In the genomic region with DNA sequence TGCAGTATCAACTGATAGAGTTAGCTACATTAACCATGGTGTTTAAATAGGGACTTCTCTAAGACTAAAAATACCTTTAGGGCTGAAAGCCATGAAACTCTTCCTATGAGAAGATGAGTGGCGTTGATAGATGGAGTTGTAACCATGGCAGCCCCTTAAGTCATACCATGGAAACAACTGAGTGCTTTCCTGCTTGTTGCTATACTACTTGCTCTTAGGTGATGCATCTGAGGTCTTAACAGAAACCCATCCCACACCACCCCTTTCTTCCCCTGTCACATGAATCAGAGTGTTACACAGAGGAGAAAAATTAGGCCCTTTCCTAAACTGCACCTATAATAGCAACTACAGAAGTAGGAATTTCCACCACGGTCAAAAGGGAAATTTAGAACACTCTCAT, we compare ENCODE assay signal across 1 cellular context.
TF ChIP-seq lines count a peak whose summit lies in the region.

No MANE protein-coding gene starts in this region.

TF ChIP-seq in IMR-90, 13 proteins besides CTCF, POLR2A, EP300 and RAD21 (continued from another document):
- TF ChIP-seq, protein P1, sequence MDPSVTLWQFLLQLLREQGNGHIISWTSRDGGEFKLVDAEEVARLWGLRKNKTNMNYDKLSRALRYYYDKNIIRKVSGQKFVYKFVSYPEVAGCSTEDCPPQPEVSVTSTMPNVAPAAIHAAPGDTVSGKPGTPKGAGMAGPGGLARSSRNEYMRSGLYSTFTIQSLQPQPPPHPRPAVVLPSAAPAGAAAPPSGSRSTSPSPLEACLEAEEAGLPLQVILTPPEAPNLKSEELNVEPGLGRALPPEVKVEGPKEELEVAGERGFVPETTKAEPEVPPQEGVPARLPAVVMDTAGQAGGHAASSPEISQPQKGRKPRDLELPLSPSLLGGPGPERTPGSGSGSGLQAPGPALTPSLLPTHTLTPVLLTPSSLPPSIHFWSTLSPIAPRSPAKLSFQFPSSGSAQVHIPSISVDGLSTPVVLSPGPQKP (IDR thresholded peaks at IDR 0.05; ENCODE audit: borderline replicate concordance, low read depth, low read length): no peak
- no peak for TF ChIP-seq RCOR1 (IDR thresholded peaks at IDR 0.05; ENCODE audit: insufficient replicate concordance, low read length)
- TF ChIP-seq CHD1 (IDR thresholded peaks at IDR 0.05; ENCODE audit: low read depth, low read length): no peak
- no peak for TF ChIP-seq MAZ (IDR thresholded peaks at IDR 0.05; ENCODE audit: borderline replicate concordance, low read depth, low read length)
- TF ChIP-seq RFX5 (IDR thresholded peaks at IDR 0.05; ENCODE audit: low read depth, low read length): no peak
- no peak for TF ChIP-seq MAFK (IDR thresholded peaks at IDR 0.05; ENCODE audit: low read depth, low read length)
- TF ChIP-seq, protein P2, sequence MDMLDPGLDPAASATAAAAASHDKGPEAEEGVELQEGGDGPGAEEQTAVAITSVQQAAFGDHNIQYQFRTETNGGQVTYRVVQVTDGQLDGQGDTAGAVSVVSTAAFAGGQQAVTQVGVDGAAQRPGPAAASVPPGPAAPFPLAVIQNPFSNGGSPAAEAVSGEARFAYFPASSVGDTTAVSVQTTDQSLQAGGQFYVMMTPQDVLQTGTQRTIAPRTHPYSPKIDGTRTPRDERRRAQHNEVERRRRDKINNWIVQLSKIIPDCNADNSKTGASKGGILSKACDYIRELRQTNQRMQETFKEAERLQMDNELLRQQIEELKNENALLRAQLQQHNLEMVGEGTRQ (IDR thresholded peaks at IDR 0.05; ENCODE audit: low read depth, low read length): no peak
- no peak for TF ChIP-seq CEBPB (IDR thresholded peaks at IDR 0.05; ENCODE audit: low read depth, low read length)
- TF ChIP-seq FOS (IDR thresholded peaks at IDR 0.05; ENCODE audit: low read depth, low read length): no peak
- no peak for TF ChIP-seq NFE2L2 (IDR thresholded peaks at IDR 0.05; ENCODE audit: low read depth, low read length)
- TF ChIP-seq BHLHE40 (IDR thresholded peaks at IDR 0.05; ENCODE audit: low read depth, low read length): no peak
